ENCODE assay signal across 8 cellular contexts in the genomic region with DNA sequence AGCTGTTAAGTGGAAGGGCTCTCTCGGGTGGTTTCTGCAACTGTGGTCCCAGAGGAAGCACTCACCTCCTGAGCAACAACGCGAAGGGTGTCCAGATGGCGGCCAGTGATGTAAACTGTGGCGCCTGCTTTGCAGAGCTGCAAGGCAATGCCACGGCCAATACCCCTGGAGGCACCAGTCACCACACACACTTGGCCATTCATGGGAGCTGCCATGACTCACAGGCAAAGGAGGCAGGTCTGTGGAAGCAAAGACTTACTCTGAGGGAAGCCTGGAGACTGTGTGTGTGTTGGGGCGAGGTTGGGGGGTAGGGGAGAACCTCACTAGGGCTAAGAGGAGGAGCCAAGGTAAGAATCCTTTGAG. TPM values are rescaled to one million over a fixed set of nuclear protein-coding genes. Genes with fewer than 3 reads are reported as not detected.
DNase-seq lines count a peak whose midpoint lies in the region; TF ChIP-seq lines count a peak whose summit lies in the region.

No MANE protein-coding gene starts in this region.

- no peaks in the 10 kb centered on the region for H3K27me3 ChIP-seq in BLaER1 treated with 17β-estradiol and CSF1 and Interleukin-3, amounts not matched to agents 10 nM and 100 nM
- H3K27me3 ChIP-seq in H7 (ENCODE audit: control insufficient read depth, insufficient read depth, low read length) (no peaks in the 10 kb centered on the region), osteoblast (ENCODE audit: insufficient read depth, low read length) (no peaks in the 10 kb centered on the region)

- DNase-seq in H7 (no peak), SW480 (ENCODE audit: low spot score) (peak; percentile 52), fibroblast of mammary gland (ENCODE audit: low read depth) (peak; percentile 76), osteoblast (ENCODE audit: insufficient read length, low spot score, missing footprints) (peak; percentile 97), GF-D8 (lab: John Stamatoyannopoulos, UW) (no peak), iPS-NIHi7 (ENCODE audit: extremely low spot score) (no peak)
- no peak for DNase-seq in effector CD4-positive, alpha-beta T cell

- H3K36me3 ChIP-seq in BLaER1 treated with 17β-estradiol and CSF1 and Interleukin-3, amounts not matched to agents 10 nM and 100 nM = peaks cover 36 to 55% (median 43%) of the 10 kb centered on the region in 11 experiments
- H3K36me3 ChIP-seq in H7 (replicated peaks; ENCODE audit: control insufficient read depth, insufficient read depth, low read length) (peaks cover 24% of the 10 kb centered on the region), osteoblast (ENCODE audit: insufficient read depth, low read length) (peaks cover 42% of the 10 kb centered on the region)

- peak overlapping the region; percentile 60 to 87 (median 78); a peak in 21 of 22 replicates for H3K27ac ChIP-seq in BLaER1 treated with 17β-estradiol and CSF1 and Interleukin-3, amounts not matched to agents 10 nM and 100 nM
- H3K27ac ChIP-seq in osteoblast (ENCODE audit: low read depth, low read length) = peak overlapping the region; percentile 76

- no peaks in the 10 kb centered on the region for H3K9me3 ChIP-seq in BLaER1 treated with 17β-estradiol and CSF1 and Interleukin-3, amounts not matched to agents 10 nM and 100 nM (replicated peaks in 1 of 11)
- no peaks in the 10 kb centered on the region for H3K9me3 ChIP-seq in osteoblast (ENCODE audit: low read depth, low read length)

- peaks cover 18% of the 10 kb centered on the region for H3K79me2 ChIP-seq in osteoblast (ENCODE audit: insufficient read depth, low read length)

- H3K4me2 ChIP-seq in BLaER1 treated with 17β-estradiol and CSF1 and Interleukin-3, amounts not matched to agents 10 nM and 100 nM = peak overlapping the region; percentile 81 to 100 (median 98)
- H3K4me2 ChIP-seq in osteoblast (ENCODE audit: insufficient read depth, low read length) = peak overlapping the region; percentile 95

- H3K9ac ChIP-seq in BLaER1 treated with 17β-estradiol and CSF1 and Interleukin-3, amounts not matched to agents 10 nM and 100 nM = peak overlapping the region; percentile 75 to 93 (median 85)

- peak overlapping the region; percentile 93 for H2AFZ ChIP-seq in osteoblast (ENCODE audit: low read length)

- peak overlapping the region; percentile 64 to 95 (median 88) for H3K4me3 ChIP-seq in BLaER1 treated with 17β-estradiol and CSF1 and Interleukin-3, amounts not matched to agents 10 nM and 100 nM
- H3K4me3 ChIP-seq in H7 (ENCODE audit: insufficient read depth, low read depth, low read length) (peak overlapping the region; percentile 82), fibroblast of mammary gland (ENCODE audit: control insufficient read depth, low read depth, low read length) (peak overlapping the region; percentile 97), osteoblast (ENCODE audit: insufficient read depth, low read length) (peak overlapping the region; percentile 87)

- no peak for TF ChIP-seq CTCF in fibroblast of mammary gland (conservative IDR thresholded peaks at IDR 0.05; ENCODE audit: control insufficient read depth, insufficient read depth, low read depth, low read length)
- TF ChIP-seq CTCF in osteoblast (IDR thresholded peaks at IDR 0.05; ENCODE audit: extremely low read depth, low read depth, low read length) = no peak

- H4K20me1 ChIP-seq in BLaER1 treated with 17β-estradiol and CSF1 and Interleukin-3, amounts not matched to agents 10 nM and 100 nM = peaks cover 0 to 36% (median 5%) of the 10 kb centered on the region in 11 experiments; a peak in 8 of 22 replicates
- peaks cover 2% of the 10 kb centered on the region for H4K20me1 ChIP-seq in osteoblast (ENCODE audit: insufficient read depth, low read length)

- H3K4me1 ChIP-seq in BLaER1 treated with 17β-estradiol and CSF1 and Interleukin-3, amounts not matched to agents 10 nM and 100 nM = peaks cover 53 to 65% (median 55%) of the 10 kb centered on the region in 10 experiments
- H3K4me1 ChIP-seq in osteoblast (ENCODE audit: insufficient read depth, low read length) = peaks cover 21% of the 10 kb centered on the region

RNA-seq across cellular contexts. Expression of gene DHRS1, which starts 0.7 kb away (rescaled TPM):
- 13.5 and 18.8 TPM in 2 replicates for total RNA-seq in H7 (2014; rRNA removed; shearing (Covaris generic))
- 9.8 and 13.6 TPM in 2 replicates for total RNA-seq in osteoblast

RNA-seq across cellular contexts. Expression of gene NOP9, which starts 0.8 kb away (rescaled TPM):
- 27.2 and 32.4 TPM in 2 replicates for total RNA-seq in H7 (2014; rRNA removed; shearing (Covaris generic))
- 17.4 and 21.0 TPM in 2 replicates for total RNA-seq in osteoblast

RNA-seq across cellular contexts. Expression of gene CIDEB, which starts 8.9 kb away (rescaled TPM):
- 0.48 TPM in 1 of 2 replicates, not detected in the other for total RNA-seq in H7 (2014; rRNA removed; shearing (Covaris generic))
- total RNA-seq in osteoblast = 0.36 and 0.59 TPM in 2 replicates

RNA-seq across cellular contexts. Expression of gene LTB4R2, which starts 11.1 kb away (rescaled TPM):
- total RNA-seq in H7 (2014; rRNA removed; shearing (Covaris generic)) = 4.8 and 7.8 TPM in 2 replicates
- 4.7 and 5.1 TPM in 2 replicates for total RNA-seq in osteoblast

RNA-seq across cellular contexts. Expression of gene LTB4R, which starts 12.4 kb away (rescaled TPM):
- total RNA-seq in H7 (2014; rRNA removed; shearing (Covaris generic)) = 4.2 and 5.0 TPM in 2 replicates
- total RNA-seq in osteoblast = 1.2 and 1.8 TPM in 2 replicates

Comparison
In these comparisons a context has a peak if more than half of its experiments do, and no peak if none do; other contexts are left out.
1. DNase-seq: peak in SW480 (single experiment), fibroblast of mammary gland (single experiment) and osteoblast (single experiment); none in H7 (single experiment), GF-D8 (single experiment), iPS-NIHi7 (single experiment) and effector CD4-positive, alpha-beta T cell (single experiment).
2. Peak in every context shown above with its lines, with median percentiles within 50 percentile points of each other: H3K4me3 ChIP-seq.